ENCODE assay signal across 8 cellular contexts in the genomic region with DNA sequence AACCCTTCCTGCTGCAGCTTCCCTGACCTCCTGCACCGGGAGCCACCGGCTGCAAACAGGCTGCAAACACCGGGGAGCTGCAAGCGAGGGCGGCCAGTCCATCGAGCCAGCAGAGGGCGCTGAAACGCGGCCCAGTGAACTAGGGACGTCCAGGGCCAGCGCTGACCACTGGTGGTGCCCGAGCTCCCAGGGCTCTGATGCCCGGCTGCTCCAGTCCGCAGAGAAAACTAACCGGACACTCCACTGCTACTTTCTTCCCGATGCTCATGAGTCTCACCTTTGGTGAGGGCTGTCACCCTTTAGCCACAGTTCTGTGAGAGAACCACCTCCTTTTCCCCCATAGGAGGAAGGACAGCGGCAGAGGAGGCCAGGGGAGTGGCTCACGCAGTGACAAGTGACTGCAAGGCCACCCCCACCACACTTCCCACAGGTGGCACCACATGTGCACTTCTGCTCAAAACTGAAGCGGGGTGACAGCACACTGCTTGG.
A peak's percentile ranks its signal among the peaks of the same experiment; 100 is the strongest.
DNase-seq lines count a peak whose midpoint lies in the region; ATAC-seq and TF ChIP-seq lines count a peak whose summit lies in the region.

No MANE protein-coding gene starts in this region.

- peak overlapping the region; percentile 100 for H2AFZ ChIP-seq in neural progenitor cell (replicated peaks)

- H3K27ac Mint-ChIP-seq in HFFc6 (no peak overlapping the region), neural progenitor cell (peak overlapping the region; percentile 40)

- H3K36me3 Mint-ChIP-seq in HFFc6 (ENCODE audit: low read depth), result no peaks in the 10 kb centered on the region
- no peaks in the 10 kb centered on the region for H3K36me3 Mint-ChIP-seq in neural progenitor cell

- H3K36me3 ChIP-seq in neural progenitor cell (no peaks in the 10 kb centered on the region), suprapubic skin (no peaks in the 10 kb centered on the region)

- DNase-seq in AG09319 (ENCODE audit: extremely low read depth, low read depth) (peak; percentile 35), HFFc6 (peak; percentile 56), RPMI7951 (ENCODE audit: low read depth) (peak; percentile 67), foreskin keratinocyte (peak in 1 of 2 donors; percentile 13), neural progenitor cell (ENCODE audit: low spot score) (peak; percentile 94), suprapubic skin (ENCODE audit: low spot score in 2 of 2) (peak; percentile 84 to 88)
- DNase-seq in activated gamma-delta T cell treated with anti-CD3 and anti-CD28 coated beads, Interleukin-2, amount 50 U/mL, for 16 hours (ENCODE audit: low read depth), result peak; percentile 20

- H3K4me1 ChIP-seq in foreskin keratinocyte (no peaks in the 10 kb centered on the region), neural progenitor cell (peaks cover 3% of the 10 kb centered on the region), suprapubic skin (peaks cover 2% of the 10 kb centered on the region)

- H3K9ac ChIP-seq in neural progenitor cell, result no peak overlapping the region

- H3K4me3 ChIP-seq in neural progenitor cell (peak overlapping the region; percentile 43), suprapubic skin (no peak overlapping the region)

- H3K9me3 Mint-ChIP-seq in HFFc6 (peaks cover 2% of the 10 kb centered on the region; the same call in 1 of the 2 replicates), neural progenitor cell (peaks cover 5% of the 10 kb centered on the region)

- H3F3A ChIP-seq in neural progenitor cell (ENCODE audit: low read depth), result peaks cover 3% of the 10 kb centered on the region

- peak overlapping the region; percentile 80 for H3K4me2 ChIP-seq in neural progenitor cell

- no peak for TF ChIP-seq EP300 in suprapubic skin (IDR thresholded peaks at IDR 0.05)

- ATAC-seq in foreskin keratinocyte (peak; percentile 70), HG02852 (IDR thresholded peaks at IDR 0.05; ENCODE audit: unreplicated experiment) (no peak)

- TF ChIP-seq CTCF in AG09319 (IDR thresholded peaks at IDR 0.05; ENCODE audit: low read depth, low read length) (no peak; the same call in none of the 2 replicates), HFFc6 (IDR thresholded peaks at IDR 0.05) (peak; percentile 95), foreskin keratinocyte (conservative IDR thresholded peaks at IDR 0.05) (peak; percentile 80), neural progenitor cell (IDR thresholded peaks at IDR 0.05) (peak; percentile 96), suprapubic skin (IDR thresholded peaks at IDR 0.05) (peak; percentile 33 to 84)

- H4K20me1 ChIP-seq in neural progenitor cell (ENCODE audit: low read depth), result no peaks in the 10 kb centered on the region

- H3K4me3 Mint-ChIP-seq in HFFc6 (peak overlapping the region; percentile 29; the same call in 1 of the 2 replicates), neural progenitor cell (peak overlapping the region; percentile 76)

- H3K27me3 ChIP-seq in foreskin keratinocyte (no peaks in the 10 kb centered on the region), neural progenitor cell (peaks cover 3% of the 10 kb centered on the region), suprapubic skin (no peaks in the 10 kb centered on the region)

- 33% methylated on average over 8 of the region's 19 CpGs for WGBS in suprapubic skin

- no peaks in the 10 kb centered on the region for H3K79me2 ChIP-seq in neural progenitor cell (ENCODE audit: low read depth)

- H3K27ac ChIP-seq in foreskin keratinocyte (no peak overlapping the region), neural progenitor cell (no peak overlapping the region), suprapubic skin (no peak overlapping the region)

- TF ChIP-seq POLR2A in suprapubic skin (IDR thresholded peaks at IDR 0.05), result no peak

- H3K9me3 ChIP-seq in neural progenitor cell (ENCODE audit: low read depth) (no peaks in the 10 kb centered on the region), suprapubic skin (no peaks in the 10 kb centered on the region)

- H3K27me3 Mint-ChIP-seq in HFFc6 (ENCODE audit: insufficient read depth) (peaks cover 15% of the 10 kb centered on the region), neural progenitor cell (ENCODE audit: insufficient read depth, low read depth) (peaks cover 6% of the 10 kb centered on the region)

- H3K4me1 Mint-ChIP-seq in HFFc6 (ENCODE audit: low read depth) (no peaks in the 10 kb centered on the region), neural progenitor cell (peaks cover 8% of the 10 kb centered on the region)
